In the genomic region with DNA sequence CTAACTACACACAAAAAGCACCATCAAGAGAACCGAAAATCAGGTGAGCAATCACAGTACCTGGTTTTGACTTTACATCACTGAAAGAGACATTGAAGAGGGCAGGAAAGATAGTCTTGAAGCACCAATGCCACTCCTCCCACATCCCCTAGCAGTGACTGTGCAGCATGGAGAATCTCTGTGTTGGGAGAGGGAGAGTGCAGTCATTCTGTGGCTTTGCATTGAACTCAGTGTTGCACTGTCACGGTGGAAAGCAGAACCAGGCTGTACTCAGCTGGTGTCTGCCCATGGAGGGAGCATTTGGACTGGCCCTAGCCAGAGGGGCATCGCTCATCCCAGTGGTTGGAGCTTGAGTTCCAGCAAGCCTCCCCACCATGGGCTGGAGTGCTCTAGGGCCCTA, we compare ENCODE assay signal across 1 cellular context.
TF ChIP-seq lines count a peak whose summit lies in the region.

No MANE protein-coding gene starts in this region.

TF ChIP-seq in HepG2, 621 proteins besides CTCF, POLR2A, EP300 and RAD21 (continued from another document):
- TF ChIP-seq ZNF512B (CRISPR knock-in tag; IDR thresholded peaks at IDR 0.05; ENCODE audit: borderline replicate concordance) (no peak), MBD4 (IDR thresholded peaks at IDR 0.05; ENCODE audit: borderline replicate concordance, low read length) (no peak), HINFP (CRISPR knock-in tag; IDR thresholded peaks at IDR 0.05; ENCODE audit: low read depth) (no peak)
